ENCODE assay signal across 8 cellular contexts in genomic region chr17:58587713-58588117, GRCh38.
DNase-seq lines count a peak whose midpoint lies in the region; ATAC-seq and TF ChIP-seq lines count a peak whose summit lies in the region.

No MANE protein-coding gene starts in this region.

- intact Hi-C loops in uterus (cut with DNase I; ENCODE audit: low total_unique reads): no loop called here

- no peak for TF ChIP-seq POLR2A in uterus (IDR thresholded peaks at IDR 0.05)

- H3K9me3 ChIP-seq in uterus: no peaks in the 10 kb centered on the region

- H3K27ac ChIP-seq in uterus: no peak overlapping the region

- H3K36me3 ChIP-seq in uterus: no peaks in the 10 kb centered on the region

- no peak for ATAC-seq in GM21737 (IDR thresholded peaks at IDR 0.05; ENCODE audit: unreplicated experiment)

- DNase-seq in EL (peak; percentile 46), KBM-7 (peak; percentile 74), SHP77 (lab: John Stamatoyannopoulos, UW) (peak; percentile 41 to 47), globus pallidus (ENCODE audit: low spot score) (peak; percentile 63), progenitor cell of endocrine pancreas (ENCODE audit: low spot score, unreplicated experiment) (peak; percentile 50), uterus (peak; percentile 31 to 36)
- peak; percentile 34 for DNase-seq in activated effector memory CD4-positive, alpha-beta T cell treated with Interleukin-2 at 50 U/mL for 16 hours

- peaks cover 5% of the 10 kb centered on the region for H3K27me3 Mint-ChIP-seq in progenitor cell of endocrine pancreas

- TF ChIP-seq CTCF in progenitor cell of endocrine pancreas (IDR thresholded peaks at IDR 0.05; ENCODE audit: unreplicated experiment): peak; percentile 88
- peak; percentile 61 to 85 (median 72) for TF ChIP-seq CTCF in uterus (IDR thresholded peaks at IDR 0.05)

- H3K4me1 Mint-ChIP-seq in progenitor cell of endocrine pancreas (ENCODE audit: low read depth): no peaks in the 10 kb centered on the region

- no peak overlapping the region for H3K27ac Mint-ChIP-seq in progenitor cell of endocrine pancreas

- H3K9me3 Mint-ChIP-seq in progenitor cell of endocrine pancreas (ENCODE audit: low read depth): no peaks in the 10 kb centered on the region

- H3K4me1 ChIP-seq in uterus: no peaks in the 10 kb centered on the region

- no peaks in the 10 kb centered on the region for H3K36me3 Mint-ChIP-seq in progenitor cell of endocrine pancreas (ENCODE audit: insufficient read depth)

- H3K4me3 Mint-ChIP-seq in progenitor cell of endocrine pancreas (ENCODE audit: low read depth): no peak overlapping the region

- no peaks in the 10 kb centered on the region for H3K27me3 ChIP-seq in uterus

- in situ Hi-C loops in KBM-7 (cut with MboI; ENCODE audit: low pct_unique_long_range_greater_than_20kb, low sequenced_read_pairs): no loop called here

- no peak overlapping the region for H3K4me3 ChIP-seq in uterus
